1 cellular context compared by ENCODE assay signal in genomic region chr6:138987643-138988468, GRCh38.
TF ChIP-seq lines count a peak whose summit lies in the region.

Gene REPS1 (minus strand): TSS chr6:138988253. CDS start chr6:138987682, 571 bp downstream.

TF ChIP-seq in HepG2, 621 proteins besides CTCF, POLR2A, EP300 and RAD21 (continued from another document):
- TF ChIP-seq, protein P1, sequence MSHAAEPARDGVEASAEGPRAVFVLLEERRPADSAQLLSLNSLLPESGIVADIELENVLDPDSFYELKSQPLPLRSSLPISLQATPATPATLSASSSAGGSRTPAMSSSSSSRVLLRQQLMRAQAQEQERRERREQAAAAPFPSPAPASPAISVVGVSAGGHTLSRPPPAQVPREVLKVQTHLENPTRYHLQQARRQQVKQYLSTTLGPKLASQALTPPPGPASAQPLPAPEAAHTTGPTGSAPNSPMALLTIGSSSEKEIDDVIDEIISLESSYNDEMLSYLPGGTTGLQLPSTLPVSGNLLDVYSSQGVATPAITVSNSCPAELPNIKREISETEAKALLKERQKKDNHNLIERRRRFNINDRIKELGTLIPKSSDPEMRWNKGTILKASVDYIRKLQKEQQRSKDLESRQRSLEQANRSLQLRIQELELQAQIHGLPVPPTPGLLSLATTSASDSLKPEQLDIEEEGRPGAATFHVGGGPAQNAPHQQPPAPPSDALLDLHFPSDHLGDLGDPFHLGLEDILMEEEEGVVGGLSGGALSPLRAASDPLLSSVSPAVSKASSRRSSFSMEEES (CRISPR knock-in tag; IDR thresholded peaks at IDR 0.05): peak; percentile 76
- TF ChIP-seq HOXA3 (CRISPR knock-in tag; IDR thresholded peaks at IDR 0.05) (peak; percentile 87), GPBP1L1 (CRISPR knock-in tag; IDR thresholded peaks at IDR 0.05) (no peak), ATF1 (CRISPR knock-in tag; IDR thresholded peaks at IDR 0.05) (no peak), SOX6 (IDR thresholded peaks at IDR 0.05) (no peak), SOX6 (CRISPR knock-in tag; IDR thresholded peaks at IDR 0.05) (peak; percentile 85), ZNF75D (CRISPR knock-in tag; IDR thresholded peaks at IDR 0.05; ENCODE audit: borderline replicate concordance) (no peak), STAT5B (CRISPR knock-in tag; IDR thresholded peaks at IDR 0.05) (no peak), YEATS2 (CRISPR knock-in tag; IDR thresholded peaks at IDR 0.05; ENCODE audit: borderline replicate concordance) (peak; percentile 97), KDM3A (CRISPR knock-in tag; IDR thresholded peaks at IDR 0.05; ENCODE audit: low read depth) (peak; percentile 87), ZNF83 (CRISPR knock-in tag; IDR thresholded peaks at IDR 0.05; ENCODE audit: borderline replicate concordance) (peak; percentile 79), MXI1 (IDR thresholded peaks at IDR 0.05; ENCODE audit: borderline replicate concordance, low read depth, low read length) (peak; percentile 69; the same call in 2 of the 3 replicates), ZNF138 (CRISPR knock-in tag; IDR thresholded peaks at IDR 0.05; ENCODE audit: low read depth) (no peak; the same call in 1 of the 2 replicates), NFIB (CRISPR knock-in tag; IDR thresholded peaks at IDR 0.05; ENCODE audit: borderline replicate concordance) (no peak), SRSF9 (IDR thresholded peaks at IDR 0.05; ENCODE audit: borderline replicate concordance, insufficient read depth, low read depth, low read length, poor library complexity, severe bottlenecking) (no peak), TBL1XR1 (IDR thresholded peaks at IDR 0.05; ENCODE audit: borderline replicate concordance, low read length, partially characterized antibody) (no peak), TCF7L2 (IDR thresholded peaks at IDR 0.05; ENCODE audit: low read depth, low read length) (no peak), MZF1 (CRISPR knock-in tag; IDR thresholded peaks at IDR 0.05; ENCODE audit: borderline replicate concordance) (no peak), ZSCAN30 (CRISPR knock-in tag; IDR thresholded peaks at IDR 0.05) (no peak), ZNF468 (CRISPR knock-in tag; IDR thresholded peaks at IDR 0.05) (no peak), ZNF232 (CRISPR knock-in tag; IDR thresholded peaks at IDR 0.05; ENCODE audit: borderline replicate concordance) (peak; percentile 76), SAP130 (CRISPR knock-in tag; IDR thresholded peaks at IDR 0.05; ENCODE audit: low read depth) (peak; percentile 91), AKAP8 (CRISPR knock-in tag; IDR thresholded peaks at IDR 0.05) (0 out of 2 replicates have a peak, but pooled peaks have one; percentile 52), PREB (CRISPR knock-in tag; IDR thresholded peaks at IDR 0.05) (no peak), BRCA1 (CRISPR knock-in tag; IDR thresholded peaks at IDR 0.05) (peak; percentile 65; the same call in 1 of the 2 replicates), RFXAP (CRISPR knock-in tag; IDR thresholded peaks at IDR 0.05; ENCODE audit: borderline replicate concordance) (peak; percentile 52; the same call in 1 of the 2 replicates), TCF7 (IDR thresholded peaks at IDR 0.05; ENCODE audit: low read depth) (no peak), ZNF780A (CRISPR knock-in tag; IDR thresholded peaks at IDR 0.05) (no peak), HHEX (CRISPR knock-in tag; IDR thresholded peaks at IDR 0.05) (no peak), ZNF770 (CRISPR knock-in tag; IDR thresholded peaks at IDR 0.05) (peak; percentile 82), NCOA5 (CRISPR knock-in tag; IDR thresholded peaks at IDR 0.05) (no peak), MXD1 (CRISPR knock-in tag; IDR thresholded peaks at IDR 0.05) (no peak; the same call in 1 of the 2 replicates), ZNF441 (CRISPR knock-in tag; IDR thresholded peaks at IDR 0.05; ENCODE audit: borderline replicate concordance) (peak; percentile 69; the same call in 1 of the 2 replicates), ZNF160 (CRISPR knock-in tag; IDR thresholded peaks at IDR 0.05) (peak; percentile 66), ZNF296 (CRISPR knock-in tag; conservative IDR thresholded peaks at IDR 0.05) (no peak), MAFF (IDR thresholded peaks at IDR 0.05; ENCODE audit: low read depth, low read length) (no peak; the same call in 1 of the 2 replicates), GABPB1 (CRISPR knock-in tag; IDR thresholded peaks at IDR 0.05) (peak; percentile 93), ESRRA (CRISPR knock-in tag; IDR thresholded peaks at IDR 0.05; ENCODE audit: low read depth) (no peak; the same call in 1 of the 2 replicates)
- TF ChIP-seq, protein P2, sequence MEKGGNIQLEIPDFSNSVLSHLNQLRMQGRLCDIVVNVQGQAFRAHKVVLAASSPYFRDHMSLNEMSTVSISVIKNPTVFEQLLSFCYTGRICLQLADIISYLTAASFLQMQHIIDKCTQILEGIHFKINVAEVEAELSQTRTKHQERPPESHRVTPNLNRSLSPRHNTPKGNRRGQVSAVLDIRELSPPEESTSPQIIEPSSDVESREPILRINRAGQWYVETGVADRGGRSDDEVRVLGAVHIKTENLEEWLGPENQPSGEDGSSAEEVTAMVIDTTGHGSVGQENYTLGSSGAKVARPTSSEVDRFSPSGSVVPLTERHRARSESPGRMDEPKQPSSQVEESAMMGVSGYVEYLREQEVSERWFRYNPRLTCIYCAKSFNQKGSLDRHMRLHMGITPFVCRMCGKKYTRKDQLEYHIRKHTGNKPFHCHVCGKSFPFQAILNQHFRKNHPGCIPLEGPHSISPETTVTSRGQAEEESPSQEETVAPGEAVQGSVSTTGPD (CRISPR knock-in tag; IDR thresholded peaks at IDR 0.05): no peak
- TF ChIP-seq, protein P3, sequence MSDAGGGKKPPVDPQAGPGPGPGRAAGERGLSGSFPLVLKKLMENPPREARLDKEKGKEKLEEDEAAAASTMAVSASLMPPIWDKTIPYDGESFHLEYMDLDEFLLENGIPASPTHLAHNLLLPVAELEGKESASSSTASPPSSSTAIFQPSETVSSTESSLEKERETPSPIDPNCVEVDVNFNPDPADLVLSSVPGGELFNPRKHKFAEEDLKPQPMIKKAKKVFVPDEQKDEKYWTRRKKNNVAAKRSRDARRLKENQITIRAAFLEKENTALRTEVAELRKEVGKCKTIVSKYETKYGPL (CRISPR knock-in tag; IDR thresholded peaks at IDR 0.05): no peak; the same call in none of the 2 replicates
TF ChIP-seq in HepG2: peak in this region for 341.
